28 cellular contexts compared by ENCODE assay signal in the genomic region with DNA sequence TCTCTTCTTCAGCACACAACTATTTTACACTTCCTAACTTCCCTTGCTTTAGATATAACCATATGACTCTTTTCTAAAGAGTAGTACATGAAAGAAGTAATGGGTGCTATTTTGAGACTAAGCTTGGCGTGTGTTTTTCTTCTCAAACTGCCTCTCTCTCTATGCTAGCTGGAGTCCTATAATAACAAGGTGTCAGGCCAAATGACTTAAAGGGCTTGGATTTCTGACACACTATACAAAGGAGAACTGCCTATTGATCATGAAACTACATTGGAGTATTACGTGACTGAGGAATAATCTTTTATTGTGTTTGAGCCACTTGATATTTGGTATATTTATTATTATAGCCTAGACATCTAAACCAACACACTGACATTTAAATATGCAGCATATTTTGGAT.
"Had no signal": no experiment of that assay in that cellular context is flagged by ENCODE, and none has a peak within 500 bp of the region (broad histone marks: within the 10 kb centered on the region; RNA-seq: fewer than 3 reads in every experiment).

No MANE protein-coding gene starts in this region.

- DNase-seq: stimulated activated CD4-positive, alpha-beta T cell treated with anti-CD3 and anti-CD28 coated beads, Interleukin-2, amount 100 ng/mL, for 48 hours; stimulated activated CD4-positive, alpha-beta T cell treated with anti-CD3 and anti-CD28 coated beads, Interleukin-4, amount 100 ng/mL, for 1 hour; stimulated activated CD4-positive, alpha-beta T cell treated with anti-CD3 and anti-CD28 coated beads, Interleukin-4, amount 100 ng/mL, for 24 hours; stimulated activated CD4-positive, alpha-beta T cell treated with anti-CD3 and anti-CD28 coated beads, Interleukin-4, amount 100 ng/mL, for 4 hours; stimulated activated CD8-positive, alpha-beta memory T cell treated with anti-CD3 and anti-CD28 coated beads, Interleukin-4, amount 100 ng/mL, for 48 hours; stimulated activated naive B cell treated with anti-CD40 and anti-IgM and Interleukin-4, amounts not matched to agents 10 μg/mL and 1 μg/mL and 100 μg/mL, for 72 hours; stimulated activated naive CD4-positive, alpha-beta T cell; stimulated activated naive CD4-positive, alpha-beta T cell treated with Interleukin-2 at 50 U/mL for 16 hours; stimulated activated naive CD8-positive, alpha-beta T cell treated with anti-CD3 and anti-CD28 coated beads, Interleukin-15, amount 100 ng/mL, for 72 hours; stimulated activated naive CD8-positive, alpha-beta T cell treated with anti-CD3 and anti-CD28 coated beads, Interleukin-15, Interleukin-2, amounts not matched to agents 100 U/mL and 50 U/mL, for 24 hours; stomach; substantia nigra; testis; thyroid gland; tibial artery; transverse colon; trophoblast cell; upper lobe of left lung; upper lobe of right lung; uterus had no signal

- ATAC-seq: stimulated activated effector memory CD8-positive, alpha-beta T cell treated with anti-CD3 and anti-CD28 coated beads, Interleukin-12 subunit alpha, Interleukin-12 subunit beta, amount 100 ng/mL, for 72 hours; stimulated activated memory B cell treated with anti-CD40 and anti-IgM and Interleukin-4, amounts not matched to agents 10 μg/mL and 1 μg/mL and 100 μg/mL, for 72 hours; stimulated activated naive B cell treated with anti-CD40 and anti-IgM and Interleukin-4, amounts not matched to agents 10 μg/mL and 1 μg/mL and 100 μg/mL, for 72 hours; stimulated activated naive CD8-positive, alpha-beta T cell treated with anti-CD3 and anti-CD28 coated beads, Interleukin-15, amount 100 ng/mL, for 72 hours; stimulated activated naive CD8-positive, alpha-beta T cell treated with anti-CD3 and anti-CD28 coated beads, Interleukin-15, Interleukin-2, amounts not matched to agents 100 U/mL and 50 U/mL, for 24 hours; upper lobe of right lung had no signal

- H3K27me3 Mint-ChIP-seq: stimulated activated memory B cell treated with anti-CD40 and anti-IgM and Interleukin-4, amounts not matched to agents 10 μg/mL and 1 μg/mL and 100 μg/mL, for 72 hours; stimulated activated naive B cell treated with anti-CD40 and anti-IgM and Interleukin-4, amounts not matched to agents 10 μg/mL and 1 μg/mL and 100 μg/mL, for 72 hours; stimulated activated naive CD8-positive, alpha-beta T cell treated with anti-CD3 and anti-CD28 coated beads, Interleukin-15, amount 100 ng/mL, for 72 hours; stimulated activated naive CD8-positive, alpha-beta T cell treated with anti-CD3 and anti-CD28 coated beads, Interleukin-15, Interleukin-2, amounts not matched to agents 100 ng/mL and 50 ng/mL, for 24 hours; type B pancreatic cell had no signal

- H3K4me3 ChIP-seq: stomach, suprapubic skin, testis, thoracic aorta, thyroid gland, tibial artery, tibial nerve, transverse colon, upper lobe of left lung, upper lobe of right lung, uterus, vagina had no signal

- H3K4me1 Mint-ChIP-seq: stimulated activated effector memory CD8-positive, alpha-beta T cell treated with anti-CD3 and anti-CD28 coated beads, Interleukin-12 subunit alpha, Interleukin-12 subunit beta, amount 100 ng/mL, for 72 hours; stimulated activated naive CD8-positive, alpha-beta T cell treated with anti-CD3 and anti-CD28 coated beads, Interleukin-15, amount 100 ng/mL, for 72 hours had no signal

- H3K27ac Mint-ChIP-seq: stimulated activated effector memory CD8-positive, alpha-beta T cell treated with anti-CD3 and anti-CD28 coated beads, Interleukin-12 subunit alpha, Interleukin-12 subunit beta, amount 100 ng/mL, for 72 hours; stimulated activated memory B cell treated with anti-CD40 and anti-IgM and Interleukin-4, amounts not matched to agents 10 μg/mL and 1 μg/mL and 100 μg/mL, for 72 hours; stimulated activated naive B cell treated with anti-CD40 and anti-IgM and Interleukin-4, amounts not matched to agents 10 μg/mL and 1 μg/mL and 100 μg/mL, for 72 hours; stimulated activated naive CD8-positive, alpha-beta T cell treated with anti-CD3 and anti-CD28 coated beads, Interleukin-15, amount 100 ng/mL, for 72 hours; stimulated activated naive CD8-positive, alpha-beta T cell treated with anti-CD3 and anti-CD28 coated beads, Interleukin-15, Interleukin-2, amounts not matched to agents 100 ng/mL and 50 ng/mL, for 24 hours; type B pancreatic cell had no signal

- H3K27ac ChIP-seq: stomach, suprapubic skin, testis, thoracic aorta, thyroid gland, tibial artery, tibial nerve, transverse colon, upper lobe of left lung, upper lobe of right lung, uterus, vagina had no signal

- H3K4me1 ChIP-seq: stomach, suprapubic skin, testis, thyroid gland, tibial artery, tibial nerve, transverse colon, upper lobe of left lung, upper lobe of right lung, uterus, vagina had no signal

- H3K9me3 ChIP-seq: suprapubic skin, testis, thoracic aorta, thyroid gland, tibial artery, tibial nerve, transverse colon, upper lobe of left lung, upper lobe of right lung, uterus, vagina had no signal

- H3K27me3 ChIP-seq: stomach, suprapubic skin, testis, thyroid gland, tibial artery, tibial nerve, transverse colon, upper lobe of left lung, upper lobe of right lung, uterus, vagina had no signal

- H3K36me3 ChIP-seq: stomach, suprapubic skin, thoracic aorta, thyroid gland, tibial artery, tibial nerve, transverse colon, upper lobe of left lung, upper lobe of right lung, vagina had no signal

- H3K4me3 Mint-ChIP-seq: stimulated activated effector memory CD8-positive, alpha-beta T cell treated with anti-CD3 and anti-CD28 coated beads, Interleukin-12 subunit alpha, Interleukin-12 subunit beta, amount 100 ng/mL, for 72 hours; stimulated activated memory B cell treated with anti-CD40 and anti-IgM and Interleukin-4, amounts not matched to agents 10 μg/mL and 1 μg/mL and 100 μg/mL, for 72 hours; stimulated activated naive B cell treated with anti-CD40 and anti-IgM and Interleukin-4, amounts not matched to agents 10 μg/mL and 1 μg/mL and 100 μg/mL, for 72 hours; stimulated activated naive CD8-positive, alpha-beta T cell treated with anti-CD3 and anti-CD28 coated beads, Interleukin-15, amount 100 ng/mL, for 72 hours; stimulated activated naive CD8-positive, alpha-beta T cell treated with anti-CD3 and anti-CD28 coated beads, Interleukin-15, Interleukin-2, amounts not matched to agents 100 ng/mL and 50 ng/mL, for 24 hours; type B pancreatic cell had no signal

- H3K36me3 Mint-ChIP-seq: stimulated activated effector memory CD8-positive, alpha-beta T cell treated with anti-CD3 and anti-CD28 coated beads, Interleukin-12 subunit alpha, Interleukin-12 subunit beta, amount 100 ng/mL, for 72 hours; stimulated activated memory B cell treated with anti-CD40 and anti-IgM and Interleukin-4, amounts not matched to agents 10 μg/mL and 1 μg/mL and 100 μg/mL, for 72 hours; stimulated activated naive B cell treated with anti-CD40 and anti-IgM and Interleukin-4, amounts not matched to agents 10 μg/mL and 1 μg/mL and 100 μg/mL, for 72 hours; type B pancreatic cell had no signal
